1 cellular context compared by ENCODE assay signal in genomic region chr19:17394891-17395415, GRCh38.
TF ChIP-seq lines count a peak whose summit lies in the region.

No MANE protein-coding gene starts in this region.

TF ChIP-seq in K562, 482 proteins besides CTCF, POLR2A, EP300 and RAD21 (continued from another document and continues in another):
- TF ChIP-seq TAL1 (IDR thresholded peaks at IDR 0.05) (no peak), PKNOX1 (IDR thresholded peaks at IDR 0.05) (peak; percentile 75), ZBTB40 (IDR thresholded peaks at IDR 0.05) (peak; percentile 75), ZBTB40 (CRISPR knock-in tag; IDR thresholded peaks at IDR 0.05) (no peak), E2F3 (CRISPR knock-in tag; IDR thresholded peaks at IDR 0.05) (0 out of 2 replicates have a peak, but pooled peaks have one; percentile 54), ZBTB5 (IDR thresholded peaks at IDR 0.05) (peak; percentile 35; the same call in 1 of the 2 replicates), FOXK2 (conservative IDR thresholded peaks at IDR 0.05 in 1 of 2, IDR thresholded peaks at IDR 0.05 in 1 of 2; ENCODE audit: low read depth in 2 of 2) (peak; percentile 49 to 76; a peak in 3 of 4 replicates), ARID1B (IDR thresholded peaks at IDR 0.05) (peak; percentile 63), SPI1 (IDR thresholded peaks at IDR 0.05; ENCODE audit: borderline replicate concordance, low read depth, low read length) (peak; percentile 77; the same call in 1 of the 2 replicates), ELF1 (tag; IDR thresholded peaks at IDR 0.05) (peak; percentile 62), ELK3 (CRISPR knock-in tag; IDR thresholded peaks at IDR 0.05) (no peak), BRD9 (IDR thresholded peaks at IDR 0.05; ENCODE audit: low read depth, partially characterized antibody) (peak; percentile 44), YY1 (IDR thresholded peaks at IDR 0.05; ENCODE audit: borderline replicate concordance in 1 of 3, control insufficient read depth in 1 of 3, extremely low read depth in 1 of 3, insufficient read depth in 3 of 3, insufficient read length in 1 of 3, insufficient replicate concordance in 2 of 3, low read depth in 1 of 3, low read length in 2 of 3) (peak in 1 of 3 experiments; percentile 53), MTF1 (CRISPR knock-in tag; IDR thresholded peaks at IDR 0.05; ENCODE audit: borderline replicate concordance) (no peak), HMG20B (CRISPR knock-in tag; IDR thresholded peaks at IDR 0.05) (no peak), ZC3H8 (IDR thresholded peaks at IDR 0.05) (peak; percentile 48; the same call in 1 of the 2 replicates), HIVEP1 (CRISPR knock-in tag; IDR thresholded peaks at IDR 0.05) (no peak), KAT7 (CRISPR knock-in tag; IDR thresholded peaks at IDR 0.05; ENCODE audit: borderline replicate concordance) (peak; percentile 62; the same call in 1 of the 2 replicates), RBM25 (IDR thresholded peaks at IDR 0.05; ENCODE audit: low read depth, low read length, severe bottlenecking) (peak; percentile 88), ADNP (tag; IDR thresholded peaks at IDR 0.05) (peak; percentile 87), ZNF224 (CRISPR knock-in tag; IDR thresholded peaks at IDR 0.05) (no peak), TAF1 (IDR thresholded peaks at IDR 0.05; ENCODE audit: control insufficient read depth, extremely low read depth, insufficient read depth, low read length, severe bottlenecking) (no peak), AFF1 (IDR thresholded peaks at IDR 0.05; ENCODE audit: low read depth in 1 of 2, partially characterized antibody in 2 of 2) (peak; percentile 79 to 80), VEZF1 (CRISPR knock-in tag; IDR thresholded peaks at IDR 0.05) (peak; percentile 84), ARID4B (CRISPR knock-in tag; IDR thresholded peaks at IDR 0.05) (peak; percentile 51; the same call in 1 of the 2 replicates), E2F6 (IDR thresholded peaks at IDR 0.05; ENCODE audit: borderline replicate concordance in 1 of 2, extremely low read depth in 1 of 2, insufficient read depth in 1 of 2, insufficient read length in 1 of 2, low read depth in 1 of 2, low read length in 1 of 2, poor library complexity in 1 of 2, severe bottlenecking in 1 of 2) (peak in 1 of 2 experiments; percentile 22), BCOR (IDR thresholded peaks at IDR 0.05) (peak; percentile 100), SRSF1 (IDR thresholded peaks at IDR 0.05; ENCODE audit: low read depth, low read length) (no peak), NCOA1 (IDR thresholded peaks at IDR 0.05; ENCODE audit: low read depth) (peak; percentile 67; the same call in 1 of the 2 replicates), SMAD4 (CRISPR knock-in tag; conservative IDR thresholded peaks at IDR 0.05) (0 out of 2 replicates have a peak, but pooled peaks have one; percentile 45)
